Comparison of ENCODE assay signal across 8 cellular contexts in genomic region chr1:241834733-241835377, GRCh38. TPM values are rescaled to one million over a fixed set of nuclear protein-coding genes. Genes with fewer than 3 reads are reported as not detected.
A peak's percentile ranks its signal among the peaks of the same experiment; 100 is the strongest.
DNase-seq lines count a peak whose midpoint lies in the region; ATAC-seq and TF ChIP-seq lines count a peak whose summit lies in the region.

No MANE protein-coding gene starts in this region.

- no peaks in the 10 kb centered on the region for H3K27me3 ChIP-seq in HCT116 (ENCODE audit: insufficient read depth, low read length)
- H3K27me3 ChIP-seq in foreskin keratinocyte = no peaks in the 10 kb centered on the region
- H3K27me3 ChIP-seq in upper lobe of left lung = no peaks in the 10 kb centered on the region

- no peak overlapping the region for H3K4me3 ChIP-seq in HCT116 (replicated peaks in 1 of 2; ENCODE audit: low read depth in 1 of 2, low read length in 2 of 2)
- H3K4me3 ChIP-seq in upper lobe of left lung = no peak overlapping the region

- H4K20me1 ChIP-seq in HCT116 (ENCODE audit: insufficient read depth) = no peaks in the 10 kb centered on the region

- ATAC-seq in HCT116 = peak; percentile 67
- ATAC-seq in foreskin keratinocyte = peak; percentile 65
- ATAC-seq in upper lobe of left lung (ENCODE audit: low FRiP score in 2 of 2) = no peak
- no peak for ATAC-seq in GM21717 (IDR thresholded peaks at IDR 0.05; ENCODE audit: unreplicated experiment)
- no peak for ATAC-seq in HG02852 (IDR thresholded peaks at IDR 0.05; ENCODE audit: unreplicated experiment)

- H3K27ac ChIP-seq in HCT116 (ENCODE audit: low read depth, low read length) (no peak overlapping the region), foreskin keratinocyte (no peak overlapping the region), upper lobe of left lung (no peak overlapping the region)

- POLR2A ChIA-PET in HCT116 (lab: Charles Lee) = interaction anchor here (0.6 kb wide), 1 partner anchor 224 kb away, joined by 3 read pairs; no protein-coding TSS in a partner anchor

- no peak overlapping the region for H2AFZ ChIP-seq in HCT116 (ENCODE audit: low read depth, low read length, poor library complexity, severe bottlenecking)

- in situ Hi-C loops in SK-MEL-5 (cut with HindIII; ENCODE audit: low pct_unique_long_range_greater_than_20kb, low sequenced_read_pairs) = no loop called here

- DNase-seq in AML-193 (lab: John Stamatoyannopoulos, UW) = peak; percentile 30 to 49
- peak; percentile 26 for DNase-seq in HCT116 (ENCODE audit: low read depth, low spot score)
- DNase-seq in SK-MEL-5 (ENCODE audit: low read depth, low spot score) = peak; percentile 69
- no peak for DNase-seq in foreskin keratinocyte
- no peak for DNase-seq in upper lobe of left lung
- DNase-seq in NCI-H2029 treated with DMSO at 0.1 percent for 48 hours (lab: John Stamatoyannopoulos, UW) = no peak

- no peak overlapping the region for H3K4me2 ChIP-seq in HCT116 (ENCODE audit: low read length)

- no peak overlapping the region for H3K9ac ChIP-seq in HCT116 (ENCODE audit: low read length)

- H3K4me1 ChIP-seq in HCT116 (ENCODE audit: control insufficient read depth in 1 of 2, insufficient read depth in 2 of 2, low read length in 2 of 2) (no peaks in the 10 kb centered on the region), foreskin keratinocyte (peaks cover 22% of the 10 kb centered on the region), upper lobe of left lung (no peaks in the 10 kb centered on the region)

- H3K9me2 ChIP-seq in HCT116 (ENCODE audit: insufficient read depth) = no peaks in the 10 kb centered on the region

- intact Hi-C loops in HCT116 (cut with micrococcal nuclease) = loop anchor here (1.0 to 2.0 kb wide), 2 partner anchors 224 to 304 kb away; no protein-coding TSS in a partner anchor

- H3K36me3 ChIP-seq in HCT116 (ENCODE audit: control insufficient read depth in 1 of 2, insufficient read depth in 2 of 2, low read length in 2 of 2) (no peaks in the 10 kb centered on the region), upper lobe of left lung (no peaks in the 10 kb centered on the region)

- TF ChIP-seq CTCF in HCT116 (IDR thresholded peaks at IDR 0.05 in 2 of 3, conservative IDR thresholded peaks at IDR 0.05 in 1 of 3; ENCODE audit: borderline replicate concordance in 1 of 3, insufficient read depth in 1 of 3, low read depth in 2 of 3, low read length in 2 of 3) (peak; percentile 63 to 70 (median 66); a peak in 5 of 6 replicates), foreskin keratinocyte (conservative IDR thresholded peaks at IDR 0.05) (peak; percentile 88), upper lobe of left lung (IDR thresholded peaks at IDR 0.05) (peak in 5 of 6 experiments; percentile 27 to 46 (median 41))

- H3K9me3 ChIP-seq in HCT116 (ENCODE audit: control insufficient read depth in 1 of 2, insufficient read depth in 1 of 2, low read depth in 1 of 2, low read length in 2 of 2) = no peaks in the 10 kb centered on the region
- no peaks in the 10 kb centered on the region for H3K9me3 ChIP-seq in upper lobe of left lung

- RAD21 ChIA-PET in HCT116 (lab: Charles Lee; ENCODE audit: low non-redundant PET in 1 of 2, low total read pairs in 2 of 2, uncharacterized antibody in 2 of 2, unreplicated experiment in 2 of 2) = no interaction called here

- TF ChIP-seq POLR2A in HCT116 (IDR thresholded peaks at IDR 0.05; ENCODE audit: borderline replicate concordance, extremely low read depth, insufficient read depth, insufficient read length) (no peak), upper lobe of left lung (IDR thresholded peaks at IDR 0.05) (no peak)

- no peaks in the 10 kb centered on the region for H3K79me2 ChIP-seq in HCT116 (ENCODE audit: insufficient read depth, low read length)

- peak; percentile 79 for TF ChIP-seq RAD21 in HCT116 (IDR thresholded peaks at IDR 0.05; ENCODE audit: low read depth)

- 0 to 3% methylated on average over 1 of the region's 1 CpG for WGBS in upper lobe of left lung, 2 donors

- BruUV-seq in HCT116 (replicated peaks; lab: Mats Ljungman, UMichigan) = no TSS peak

- CTCF ChIA-PET in HCT116 (lab: Charles Lee) = interaction anchor here (1.3 kb wide), 1 partner anchor 224 kb away, joined by 10 read pairs; no protein-coding TSS in a partner anchor

- no peak for TF ChIP-seq EP300 in upper lobe of left lung (IDR thresholded peaks at IDR 0.05)

TF ChIP-seq in HCT116, 20 proteins besides CTCF, POLR2A, EP300 and RAD21:
- TF ChIP-seq JUND (IDR thresholded peaks at IDR 0.05) = no peak
- no peak for TF ChIP-seq ZBTB33 (IDR thresholded peaks at IDR 0.05; ENCODE audit: extremely low read depth, insufficient replicate concordance, low read length)
- TF ChIP-seq POLR2AphosphoS5 (IDR thresholded peaks at IDR 0.05; ENCODE audit: low read depth, low read length) = no peak
- no peak for TF ChIP-seq SRF (IDR thresholded peaks at IDR 0.05; ENCODE audit: low read depth)
- no peak for TF ChIP-seq ZNF274 (IDR thresholded peaks at IDR 0.05; ENCODE audit: low read depth, low read length)
- no peak for TF ChIP-seq SP1 (IDR thresholded peaks at IDR 0.05; ENCODE audit: low read depth)
- no peak for TF ChIP-seq CEBPB (IDR thresholded peaks at IDR 0.05; ENCODE audit: low read depth)
- no peak for TF ChIP-seq TCF7L2 (IDR thresholded peaks at IDR 0.05; ENCODE audit: borderline replicate concordance, extremely low read depth, insufficient read depth, insufficient read length)
- no peak for TF ChIP-seq EZH2 (IDR thresholded peaks at IDR 0.05)
- TF ChIP-seq EZH2phosphoT487 (IDR thresholded peaks at IDR 0.05; ENCODE audit: borderline replicate concordance) = no peak

RNA-seq across cellular contexts. Expression of gene EXO1, which starts 13.1 kb away (rescaled TPM):
- total RNA-seq in HCT116 (2021; ENCODE audit: unreplicated experiment) = 32.9 TPM
- polyA plus RNA-seq in HCT116 (2012) = 6.2 and 7.7 TPM in 2 replicates
- 34.6 and 38.6 TPM in 2 replicates for total RNA-seq in SK-MEL-5 (2014; rRNA removed; shearing (Covaris generic))
- polyA plus RNA-seq in SK-MEL-5 (2015; cell fraction: cytosol; rRNA removed) = 21.4 and 24.8 TPM in 2 replicates
- 14.9 and 15.2 TPM in 2 replicates for polyA plus RNA-seq in SK-MEL-5 (2015; cell fraction: nucleus; rRNA removed)
- 19.6 and 26.4 TPM in 2 replicates for total RNA-seq in foreskin keratinocyte
- polyA plus RNA-seq in foreskin keratinocyte = 7.5 and 11.6 TPM in 2 replicates
- 1 to 10 TPM in 3 of 6 donors, under 1 TPM in 2, not detected in 1; 0.59 to 4.3 (median 1.8) TPM for total RNA-seq in upper lobe of left lung

Comparison
In these comparisons a context has a peak if more than half of its experiments do, and no peak if none do; other contexts are left out.
1. DNase-seq: peak in AML-193 (2 of 2), HCT116 (single experiment) and SK-MEL-5 (single experiment); none in foreskin keratinocyte (0 of 2), upper lobe of left lung (0 of 2) and NCI-H2029 treated with DMSO at 0.1 percent for 48 hours (single experiment).
2. ATAC-seq: peak in HCT116 (single experiment) and foreskin keratinocyte (single experiment); none in upper lobe of left lung (0 of 2), GM21717 (single experiment) and HG02852 (single experiment).
3. Peak in every context shown above with its lines, with median percentiles within 50 percentile points of each other: CTCF ChIP-seq.